In genomic region chr5:37379100-37379628, GRCh38 we compare ENCODE assay signal across 1 cellular context.
TF ChIP-seq lines count a peak whose summit lies in the region.
"Not testable (repeated sequence)": the region's sequence is repeated elsewhere in the genome, so short reads cannot be mapped to it uniquely, and the experiment has no call there.

Gene WDR70 (plus strand): TSS chr5:37379318. CDS start chr5:37379368, 50 bp downstream.

TF ChIP-seq in HepG2, 621 proteins besides CTCF, POLR2A, EP300 and RAD21 (continued from another document and continues in another):
- TF ChIP-seq REST (IDR thresholded peaks at IDR 0.05; ENCODE audit: borderline replicate concordance in 1 of 2, low read depth in 1 of 2, low read length in 2 of 2) (peak in 1 of 2 experiments; percentile 29; a peak in 1 of 4 replicates), E2F1 (CRISPR knock-in tag; IDR thresholded peaks at IDR 0.05) (peak; percentile 80; the same call in 1 of the 2 replicates), THRA (CRISPR knock-in tag; IDR thresholded peaks at IDR 0.05; ENCODE audit: borderline replicate concordance) (peak; percentile 25; the same call in 1 of the 2 replicates), CBX1 (IDR thresholded peaks at IDR 0.05; ENCODE audit: low read depth) (peak; percentile 50), ZMYM4 (CRISPR knock-in tag; IDR thresholded peaks at IDR 0.05) (peak; percentile 99), ATF3 (CRISPR knock-in tag; IDR thresholded peaks at IDR 0.05) (0 out of 2 replicates have a peak, but pooled peaks have one; percentile 20), ZNF766 (CRISPR knock-in tag; IDR thresholded peaks at IDR 0.05; ENCODE audit: borderline replicate concordance) (peak; percentile 82; the same call in 1 of the 2 replicates), ZKSCAN8 (CRISPR knock-in tag; IDR thresholded peaks at IDR 0.05; ENCODE audit: borderline replicate concordance) (peak; percentile 76; the same call in 1 of the 2 replicates), ZBTB20 (CRISPR knock-in tag; IDR thresholded peaks at IDR 0.05; ENCODE audit: borderline replicate concordance, low read depth) (peak; percentile 23; the same call in 1 of the 2 replicates), ZNF614 (CRISPR knock-in tag; IDR thresholded peaks at IDR 0.05; ENCODE audit: borderline replicate concordance) (peak; percentile 60; the same call in 1 of the 2 replicates), YEATS2 (CRISPR knock-in tag; IDR thresholded peaks at IDR 0.05; ENCODE audit: borderline replicate concordance) (peak; percentile 95), ZNF331 (CRISPR knock-in tag; IDR thresholded peaks at IDR 0.05) (peak; percentile 75), FOXO1 (CRISPR knock-in tag; IDR thresholded peaks at IDR 0.05) (peak; percentile 41; the same call in 1 of the 2 replicates), ARID4A (CRISPR knock-in tag; IDR thresholded peaks at IDR 0.05; ENCODE audit: borderline replicate concordance) (peak; percentile 90), LCORL (CRISPR knock-in tag; IDR thresholded peaks at IDR 0.05) (peak; percentile 69; the same call in 1 of the 2 replicates), KLF16 (CRISPR knock-in tag; IDR thresholded peaks at IDR 0.05) (peak in 1 of 2 experiments; percentile 93; a peak in 2 of 4 replicates), KMT2B (CRISPR knock-in tag; IDR thresholded peaks at IDR 0.05) (peak; percentile 96), THAP11 (CRISPR knock-in tag; IDR thresholded peaks at IDR 0.05) (peak; percentile 94), ZNF501 (CRISPR knock-in tag; IDR thresholded peaks at IDR 0.05) (peak; percentile 35; the same call in 1 of the 2 replicates), ZBTB42 (CRISPR knock-in tag; IDR thresholded peaks at IDR 0.05) (0 out of 2 replicates have a peak, but pooled peaks have one; percentile 61), ARNTL (CRISPR knock-in tag; IDR thresholded peaks at IDR 0.05) (0 out of 2 replicates have a peak, but pooled peaks have one; percentile 38), ISX (CRISPR knock-in tag; conservative IDR thresholded peaks at IDR 0.05) (0 out of 2 replicates have a peak, but pooled peaks have one; percentile 41), ZNF768 (CRISPR knock-in tag; IDR thresholded peaks at IDR 0.05) (0 out of 2 replicates have a peak, but pooled peaks have one; percentile 31), GABPB1 (CRISPR knock-in tag; IDR thresholded peaks at IDR 0.05) (peak; percentile 96), ZNF883 (CRISPR knock-in tag; IDR thresholded peaks at IDR 0.05; ENCODE audit: not compliant biosample characterization) (peak; percentile 52), KMT2A (CRISPR knock-in tag; IDR thresholded peaks at IDR 0.05) (peak; percentile 82; the same call in 1 of the 2 replicates), ZNF333 (CRISPR knock-in tag; IDR thresholded peaks at IDR 0.05; ENCODE audit: borderline replicate concordance) (0 out of 2 replicates have a peak, but pooled peaks have one; percentile 45), ZNF343 (CRISPR knock-in tag; IDR thresholded peaks at IDR 0.05) (peak; percentile 67; the same call in 1 of the 2 replicates), ZNF136 (CRISPR knock-in tag; IDR thresholded peaks at IDR 0.05; ENCODE audit: low read depth) (0 out of 2 replicates have a peak, but pooled peaks have one; percentile 77), UBTF (CRISPR knock-in tag; IDR thresholded peaks at IDR 0.05) (peak; percentile 65), ZNF160 (CRISPR knock-in tag; IDR thresholded peaks at IDR 0.05) (peak; percentile 53; the same call in 1 of the 2 replicates), SIX4 (CRISPR knock-in tag; IDR thresholded peaks at IDR 0.05) (0 out of 2 replicates have a peak, but pooled peaks have one; percentile 27), MED1 (CRISPR knock-in tag; IDR thresholded peaks at IDR 0.05) (peak; percentile 73), FOXJ3 (CRISPR knock-in tag; IDR thresholded peaks at IDR 0.05; ENCODE audit: borderline replicate concordance) (peak; percentile 35; the same call in 1 of the 2 replicates), ZNF687 (CRISPR knock-in tag; IDR thresholded peaks at IDR 0.05) (peak; percentile 77), DNMT3B (CRISPR knock-in tag; conservative IDR thresholded peaks at IDR 0.05) (0 out of 2 replicates have a peak, but pooled peaks have one; percentile 53), ZNF776 (CRISPR knock-in tag; IDR thresholded peaks at IDR 0.05) (peak; percentile 76; the same call in 1 of the 2 replicates), ZNF543 (CRISPR knock-in tag; IDR thresholded peaks at IDR 0.05) (peak; percentile 59; the same call in 1 of the 2 replicates), ZFP1 (CRISPR knock-in tag; IDR thresholded peaks at IDR 0.05) (peak; percentile 63; the same call in 1 of the 2 replicates), MYC (CRISPR knock-in tag; IDR thresholded peaks at IDR 0.05; ENCODE audit: borderline replicate concordance) (peak; percentile 73; the same call in 1 of the 2 replicates), TBL1XR1 (IDR thresholded peaks at IDR 0.05; ENCODE audit: borderline replicate concordance, low read length, partially characterized antibody) (peak; percentile 26), MAZ (CRISPR knock-in tag; IDR thresholded peaks at IDR 0.05; ENCODE audit: low read depth) (peak; percentile 69), RBM39 (IDR thresholded peaks at IDR 0.05; ENCODE audit: low read depth, low read length, poor library complexity, severe bottlenecking) (peak; percentile 43)
- TF ChIP-seq LCORL (IDR thresholded peaks at IDR 0.05); MAZ (IDR thresholded peaks at IDR 0.05; ENCODE audit: borderline replicate concordance, low read depth, low read length): not testable (repeated sequence)
